1 cellular context compared by ENCODE assay signal in the genomic region with DNA sequence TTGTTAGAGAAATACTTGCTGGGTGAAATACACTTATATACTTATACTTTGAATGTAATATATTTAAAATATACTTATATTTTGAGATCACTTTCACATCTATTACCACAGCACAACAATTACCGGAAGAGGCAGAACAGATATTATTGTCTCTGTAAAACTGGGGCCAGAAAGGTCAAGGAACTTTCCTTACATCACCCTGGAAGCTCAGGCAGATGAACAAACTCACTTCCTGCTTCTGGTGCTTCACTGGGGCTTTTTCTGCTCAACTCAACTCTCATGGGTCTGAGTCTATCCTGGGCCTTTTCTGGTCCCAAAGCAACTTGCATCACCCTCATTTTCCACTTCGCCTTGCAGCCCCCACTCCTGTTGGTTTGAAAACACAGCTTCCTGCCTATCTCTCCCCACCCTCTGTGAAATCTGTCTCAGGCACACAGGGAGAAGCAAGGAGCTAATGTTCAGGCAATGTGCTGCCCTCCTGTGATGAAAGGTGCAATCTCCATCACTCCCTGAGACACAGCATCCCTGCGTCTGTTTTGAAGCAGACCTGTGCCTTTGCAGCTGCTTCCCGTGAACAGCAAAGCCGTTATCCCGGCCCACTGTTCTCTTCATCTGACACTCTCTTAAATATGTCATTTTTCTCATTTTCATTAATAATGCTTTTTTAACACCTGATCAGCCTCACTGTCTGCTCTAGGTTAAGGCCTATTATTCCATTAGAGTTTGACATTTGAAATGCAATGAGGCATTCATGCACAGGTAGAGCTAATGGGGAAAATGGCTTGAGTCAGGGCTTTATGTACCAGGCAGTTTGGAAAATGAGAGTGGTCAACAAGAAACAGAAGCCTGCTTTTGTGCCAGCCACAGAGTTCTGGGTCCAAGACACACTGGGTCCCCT.
TF ChIP-seq lines count a peak whose summit lies in the region.

No MANE protein-coding gene starts in this region.

TF ChIP-seq in K562, 482 proteins besides CTCF, POLR2A, EP300 and RAD21 (continued from another document):
- TF ChIP-seq CEBPG (CRISPR knock-in tag; IDR thresholded peaks at IDR 0.05) (no peak), CEBPG (tag; conservative IDR thresholded peaks at IDR 0.05 in 1 of 2, IDR thresholded peaks at IDR 0.05 in 1 of 2) (no peak), FOXM1 (IDR thresholded peaks at IDR 0.05; ENCODE audit: low read depth) (no peak), FOXM1 (CRISPR knock-in tag; IDR thresholded peaks at IDR 0.05; ENCODE audit: low read depth) (no peak)
- TF ChIP-seq, protein P1, sequence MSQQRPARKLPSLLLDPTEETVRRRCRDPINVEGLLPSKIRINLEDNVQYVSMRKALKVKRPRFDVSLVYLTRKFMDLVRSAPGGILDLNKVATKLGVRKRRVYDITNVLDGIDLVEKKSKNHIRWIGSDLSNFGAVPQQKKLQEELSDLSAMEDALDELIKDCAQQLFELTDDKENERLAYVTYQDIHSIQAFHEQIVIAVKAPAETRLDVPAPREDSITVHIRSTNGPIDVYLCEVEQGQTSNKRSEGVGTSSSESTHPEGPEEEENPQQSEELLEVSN (IDR thresholded peaks at IDR 0.05; ENCODE audit: borderline replicate concordance in 1 of 2, extremely low read depth in 1 of 2, insufficient read depth in 1 of 2, insufficient read length in 1 of 2, low read depth in 1 of 2, low read length in 1 of 2, poor library complexity in 1 of 2, severe bottlenecking in 1 of 2) = no peak
